Comparison of ENCODE assay signal across 1 cellular context in the genomic region with DNA sequence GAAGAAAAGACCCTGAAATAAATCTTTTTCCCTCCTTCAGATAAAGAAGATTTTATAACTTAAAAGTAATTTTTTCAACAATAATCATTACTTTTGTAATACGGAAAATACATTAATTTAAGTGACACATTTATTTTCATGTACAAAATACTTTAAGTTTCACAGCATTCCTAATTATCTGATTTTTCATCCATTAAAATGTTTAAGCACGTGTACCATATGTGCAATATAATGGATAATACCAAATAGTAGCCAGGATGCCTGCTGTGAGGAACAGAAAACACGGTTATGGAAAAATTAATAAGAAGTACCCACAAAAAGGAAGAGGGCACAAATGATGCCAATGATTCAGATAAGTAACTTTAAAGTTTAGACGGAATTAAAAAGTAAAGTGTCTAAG.
TF ChIP-seq lines count a peak whose summit lies in the region.

No MANE protein-coding gene starts in this region.

TF ChIP-seq in K562, 482 proteins besides CTCF, POLR2A, EP300 and RAD21:
- TF ChIP-seq FOXK2 (conservative IDR thresholded peaks at IDR 0.05 in 1 of 2, IDR thresholded peaks at IDR 0.05 in 1 of 2; ENCODE audit: low read depth in 2 of 2) (no peak), ZFPM2 (CRISPR knock-in tag; IDR thresholded peaks at IDR 0.05) (peak; percentile 21; the same call in 1 of the 2 replicates), SRSF7 (optimal IDR thresholded peaks at IDR 0.05; ENCODE audit: low read depth, low read length) (no peak), NRF1 (conservative IDR thresholded peaks at IDR 0.05 in 1 of 2, IDR thresholded peaks at IDR 0.05 in 1 of 2) (no peak), HMGN3 (IDR thresholded peaks at IDR 0.05; ENCODE audit: borderline replicate concordance, extremely low read depth, insufficient read length, low read depth, low read length) (no peak), CBX3 (IDR thresholded peaks at IDR 0.05; ENCODE audit: borderline replicate concordance in 1 of 2, low read length in 2 of 2) (no peak), MXD1 (CRISPR knock-in tag; IDR thresholded peaks at IDR 0.05; ENCODE audit: borderline replicate concordance, poor library complexity, severe bottlenecking) (peak; percentile 38), MEF2D (tag; conservative IDR thresholded peaks at IDR 0.05; ENCODE audit: low read depth) (no peak), GABPB1 (CRISPR knock-in tag; IDR thresholded peaks at IDR 0.05) (no peak), TAF9B (IDR thresholded peaks at IDR 0.05; ENCODE audit: partially characterized antibody) (no peak), ZBTB12 (CRISPR knock-in tag; IDR thresholded peaks at IDR 0.05) (no peak), POLR3G (IDR thresholded peaks at IDR 0.05; ENCODE audit: extremely low read depth, insufficient read length, insufficient replicate concordance) (no peak), CTCFL (IDR thresholded peaks at IDR 0.05; ENCODE audit: borderline replicate concordance, insufficient read depth, low read depth, low read length, poor library complexity, severe bottlenecking) (no peak), PYGO2 (tag; IDR thresholded peaks at IDR 0.05) (no peak), MYC (IDR thresholded peaks at IDR 0.05; ENCODE audit: low read depth, low read length) (no peak), MYC (CRISPR knock-in tag; IDR thresholded peaks at IDR 0.05; ENCODE audit: borderline replicate concordance, low read depth) (no peak), CXXC5 (CRISPR knock-in tag; IDR thresholded peaks at IDR 0.05) (no peak), PCBP1 (IDR thresholded peaks at IDR 0.05; ENCODE audit: low read depth, low read length, poor library complexity, severe bottlenecking) (no peak), CEBPG (CRISPR knock-in tag; IDR thresholded peaks at IDR 0.05) (no peak), CEBPG (tag; conservative IDR thresholded peaks at IDR 0.05 in 1 of 2, IDR thresholded peaks at IDR 0.05 in 1 of 2) (no peak), CBX5 (IDR thresholded peaks at IDR 0.05; ENCODE audit: borderline replicate concordance, low read depth) (no peak), TEAD2 (tag; IDR thresholded peaks at IDR 0.05) (no peak), ZNF717 (CRISPR knock-in tag; IDR thresholded peaks at IDR 0.05) (no peak), EHMT2 (IDR thresholded peaks at IDR 0.05) (no peak), ELK3 (CRISPR knock-in tag; IDR thresholded peaks at IDR 0.05) (no peak), ZNF707 (CRISPR knock-in tag; conservative IDR thresholded peaks at IDR 0.05) (0 out of 2 replicates have a peak, but pooled peaks have one; percentile 55), ZFP30 (CRISPR knock-in tag; IDR thresholded peaks at IDR 0.05; ENCODE audit: borderline replicate concordance) (no peak), ZSCAN29 (IDR thresholded peaks at IDR 0.05) (no peak), NR2F6 (CRISPR knock-in tag; IDR thresholded peaks at IDR 0.05) (no peak), ILK (tag; IDR thresholded peaks at IDR 0.05; ENCODE audit: borderline replicate concordance, low read depth) (no peak), ZNF232 (CRISPR knock-in tag; IDR thresholded peaks at IDR 0.05) (no peak), ZNF140 (CRISPR knock-in tag; IDR thresholded peaks at IDR 0.05) (peak; percentile 77; the same call in 1 of the 2 replicates), NFIX (CRISPR knock-in tag; IDR thresholded peaks at IDR 0.05; ENCODE audit: low read depth) (peak; percentile 53), ZNF175 (CRISPR knock-in tag; IDR thresholded peaks at IDR 0.05; ENCODE audit: low read depth) (no peak), RFX1 (IDR thresholded peaks at IDR 0.05) (no peak), TAF15 (IDR thresholded peaks at IDR 0.05; ENCODE audit: low read depth, low read length) (no peak), KLF6 (CRISPR knock-in tag; IDR thresholded peaks at IDR 0.05; ENCODE audit: borderline replicate concordance) (no peak), ILF3 (IDR thresholded peaks at IDR 0.05; ENCODE audit: borderline replicate concordance) (no peak), ZNF324 (CRISPR knock-in tag; IDR thresholded peaks at IDR 0.05) (no peak), RNF219 (CRISPR knock-in tag; IDR thresholded peaks at IDR 0.05) (no peak), MTF1 (CRISPR knock-in tag; IDR thresholded peaks at IDR 0.05; ENCODE audit: borderline replicate concordance) (0 out of 2 replicates have a peak, but pooled peaks have one; percentile 60), POLR3A (IDR thresholded peaks at IDR 0.05; ENCODE audit: borderline replicate concordance, extremely low read depth, insufficient read depth, insufficient read length) (no peak), GABPA (tag; conservative IDR thresholded peaks at IDR 0.05; ENCODE audit: low read depth) (no peak), ARHGAP35 (IDR thresholded peaks at IDR 0.05; ENCODE audit: partially characterized antibody) (no peak), TOE1 (IDR thresholded peaks at IDR 0.05; ENCODE audit: borderline replicate concordance) (no peak), TOE1 (CRISPR knock-in tag; IDR thresholded peaks at IDR 0.05; ENCODE audit: borderline replicate concordance, low read depth) (no peak), SUPT5H (IDR thresholded peaks at IDR 0.05) (no peak)
- TF ChIP-seq, protein P1, sequence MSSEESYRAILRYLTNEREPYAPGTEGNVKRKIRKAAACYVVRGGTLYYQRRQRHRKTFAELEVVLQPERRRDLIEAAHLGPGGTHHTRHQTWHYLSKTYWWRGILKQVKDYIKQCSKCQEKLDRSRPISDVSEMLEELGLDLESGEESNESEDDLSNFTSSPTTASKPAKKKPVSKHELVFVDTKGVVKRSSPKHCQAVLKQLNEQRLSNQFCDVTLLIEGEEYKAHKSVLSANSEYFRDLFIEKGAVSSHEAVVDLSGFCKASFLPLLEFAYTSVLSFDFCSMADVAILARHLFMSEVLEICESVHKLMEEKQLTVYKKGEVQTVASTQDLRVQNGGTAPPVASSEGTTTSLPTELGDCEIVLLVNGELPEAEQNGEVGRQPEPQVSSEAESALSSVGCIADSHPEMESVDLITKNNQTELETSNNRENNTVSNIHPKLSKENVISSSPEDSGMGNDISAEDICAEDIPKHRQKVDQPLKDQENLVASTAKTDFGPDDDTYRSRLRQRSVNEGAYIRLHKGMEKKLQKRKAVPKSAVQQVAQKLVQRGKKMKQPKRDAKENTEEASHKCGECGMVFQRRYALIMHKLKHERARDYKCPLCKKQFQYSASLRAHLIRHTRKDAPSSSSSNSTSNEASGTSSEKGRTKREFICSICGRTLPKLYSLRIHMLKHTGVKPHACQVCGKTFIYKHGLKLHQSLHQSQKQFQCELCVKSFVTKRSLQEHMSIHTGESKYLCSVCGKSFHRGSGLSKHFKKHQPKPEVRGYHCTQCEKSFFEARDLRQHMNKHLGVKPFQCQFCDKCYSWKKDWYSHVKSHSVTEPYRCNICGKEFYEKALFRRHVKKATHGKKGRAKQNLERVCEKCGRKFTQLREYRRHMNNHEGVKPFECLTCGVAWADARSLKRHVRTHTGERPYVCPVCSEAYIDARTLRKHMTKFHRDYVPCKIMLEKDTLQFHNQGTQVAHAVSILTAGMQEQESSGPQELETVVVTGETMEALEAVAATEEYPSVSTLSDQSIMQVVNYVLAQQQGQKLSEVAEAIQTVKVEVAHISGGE (CRISPR knock-in tag; IDR thresholded peaks at IDR 0.05) = 0 out of 6 replicates have a peak, but pooled peaks of 1 of the 3 experiments have one; percentile 25
- TF ChIP-seq, protein P2, sequence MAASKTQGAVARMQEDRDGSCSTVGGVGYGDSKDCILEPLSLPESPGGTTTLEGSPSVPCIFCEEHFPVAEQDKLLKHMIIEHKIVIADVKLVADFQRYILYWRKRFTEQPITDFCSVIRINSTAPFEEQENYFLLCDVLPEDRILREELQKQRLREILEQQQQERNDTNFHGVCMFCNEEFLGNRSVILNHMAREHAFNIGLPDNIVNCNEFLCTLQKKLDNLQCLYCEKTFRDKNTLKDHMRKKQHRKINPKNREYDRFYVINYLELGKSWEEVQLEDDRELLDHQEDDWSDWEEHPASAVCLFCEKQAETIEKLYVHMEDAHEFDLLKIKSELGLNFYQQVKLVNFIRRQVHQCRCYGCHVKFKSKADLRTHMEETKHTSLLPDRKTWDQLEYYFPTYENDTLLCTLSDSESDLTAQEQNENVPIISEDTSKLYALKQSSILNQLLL (CRISPR knock-in tag; IDR thresholded peaks at IDR 0.05; ENCODE audit: borderline replicate concordance) = peak; percentile 96
- TF ChIP-seq, protein P3, sequence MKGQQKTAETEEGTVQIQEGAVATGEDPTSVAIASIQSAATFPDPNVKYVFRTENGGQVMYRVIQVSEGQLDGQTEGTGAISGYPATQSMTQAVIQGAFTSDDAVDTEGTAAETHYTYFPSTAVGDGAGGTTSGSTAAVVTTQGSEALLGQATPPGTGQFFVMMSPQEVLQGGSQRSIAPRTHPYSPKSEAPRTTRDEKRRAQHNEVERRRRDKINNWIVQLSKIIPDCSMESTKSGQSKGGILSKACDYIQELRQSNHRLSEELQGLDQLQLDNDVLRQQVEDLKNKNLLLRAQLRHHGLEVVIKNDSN (CRISPR knock-in tag; IDR thresholded peaks at IDR 0.05) = no peak
- TF ChIP-seq, protein P4, sequence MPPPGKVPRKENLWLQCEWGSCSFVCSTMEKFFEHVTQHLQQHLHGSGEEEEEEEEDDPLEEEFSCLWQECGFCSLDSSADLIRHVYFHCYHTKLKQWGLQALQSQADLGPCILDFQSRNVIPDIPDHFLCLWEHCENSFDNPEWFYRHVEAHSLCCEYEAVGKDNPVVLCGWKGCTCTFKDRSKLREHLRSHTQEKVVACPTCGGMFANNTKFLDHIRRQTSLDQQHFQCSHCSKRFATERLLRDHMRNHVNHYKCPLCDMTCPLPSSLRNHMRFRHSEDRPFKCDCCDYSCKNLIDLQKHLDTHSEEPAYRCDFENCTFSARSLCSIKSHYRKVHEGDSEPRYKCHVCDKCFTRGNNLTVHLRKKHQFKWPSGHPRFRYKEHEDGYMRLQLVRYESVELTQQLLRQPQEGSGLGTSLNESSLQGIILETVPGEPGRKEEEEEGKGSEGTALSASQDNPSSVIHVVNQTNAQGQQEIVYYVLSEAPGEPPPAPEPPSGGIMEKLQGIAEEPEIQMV (tag; conservative IDR thresholded peaks at IDR 0.05; ENCODE audit: low read depth) = no peak
- TF ChIP-seq, protein P5, sequence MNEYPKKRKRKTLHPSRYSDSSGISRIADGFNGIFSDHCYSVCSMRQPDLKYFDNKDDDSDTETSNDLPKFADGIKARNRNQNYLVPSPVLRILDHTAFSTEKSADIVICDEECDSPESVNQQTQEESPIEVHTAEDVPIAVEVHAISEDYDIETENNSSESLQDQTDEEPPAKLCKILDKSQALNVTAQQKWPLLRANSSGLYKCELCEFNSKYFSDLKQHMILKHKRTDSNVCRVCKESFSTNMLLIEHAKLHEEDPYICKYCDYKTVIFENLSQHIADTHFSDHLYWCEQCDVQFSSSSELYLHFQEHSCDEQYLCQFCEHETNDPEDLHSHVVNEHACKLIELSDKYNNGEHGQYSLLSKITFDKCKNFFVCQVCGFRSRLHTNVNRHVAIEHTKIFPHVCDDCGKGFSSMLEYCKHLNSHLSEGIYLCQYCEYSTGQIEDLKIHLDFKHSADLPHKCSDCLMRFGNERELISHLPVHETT (CRISPR knock-in tag; conservative IDR thresholded peaks at IDR 0.05 in 1 of 2, IDR thresholded peaks at IDR 0.05 in 1 of 2) = no peak
